1 cellular context compared by ENCODE assay signal in genomic region chr12:107223816-107224215, GRCh38.
TF ChIP-seq lines count a peak whose summit lies in the region.

No MANE protein-coding gene starts in this region.

TF ChIP-seq in SK-N-SH treated with all-trans-retinoic acid at 6 μM for 48 hours, 23 proteins besides CTCF, POLR2A, EP300 and RAD21 (continued from another document):
- TF ChIP-seq TSHZ2 (CRISPR knock-in tag; IDR thresholded peaks at IDR 0.05) (no peak), OSR1 (CRISPR knock-in tag; IDR thresholded peaks at IDR 0.05) (no peak), GLIS3 (CRISPR knock-in tag; IDR thresholded peaks at IDR 0.05) (no peak), ZC3H10 (CRISPR knock-in tag; IDR thresholded peaks at IDR 0.05) (no peak), ARNTL (CRISPR knock-in tag; IDR thresholded peaks at IDR 0.05; ENCODE audit: borderline replicate concordance, low read depth) (no peak)
- TF ChIP-seq, protein P1, sequence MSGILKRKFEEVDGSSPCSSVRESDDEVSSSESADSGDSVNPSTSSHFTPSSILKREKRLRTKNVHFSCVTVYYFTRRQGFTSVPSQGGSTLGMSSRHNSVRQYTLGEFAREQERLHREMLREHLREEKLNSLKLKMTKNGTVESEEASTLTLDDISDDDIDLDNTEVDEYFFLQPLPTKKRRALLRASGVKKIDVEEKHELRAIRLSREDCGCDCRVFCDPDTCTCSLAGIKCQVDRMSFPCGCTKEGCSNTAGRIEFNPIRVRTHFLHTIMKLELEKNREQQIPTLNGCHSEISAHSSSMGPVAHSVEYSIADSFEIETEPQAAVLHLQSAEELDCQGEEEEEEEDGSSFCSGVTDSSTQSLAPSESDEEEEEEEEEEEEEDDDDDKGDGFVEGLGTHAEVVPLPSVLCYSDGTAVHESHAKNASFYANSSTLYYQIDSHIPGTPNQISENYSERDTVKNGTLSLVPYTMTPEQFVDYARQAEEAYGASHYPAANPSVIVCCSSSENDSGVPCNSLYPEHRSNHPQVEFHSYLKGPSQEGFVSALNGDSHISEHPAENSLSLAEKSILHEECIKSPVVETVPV (CRISPR knock-in tag; IDR thresholded peaks at IDR 0.05) = no peak
